ENCODE assay signal across 8 cellular contexts in genomic region chr13:45055902-45056648, GRCh38.
DNase-seq lines count a peak whose midpoint lies in the region; ATAC-seq and TF ChIP-seq lines count a peak whose summit lies in the region.

No MANE protein-coding gene starts in this region.

- peaks cover 2 to 4% of the 10 kb centered on the region in 2 donors for H3K9me3 Mint-ChIP-seq in stimulated activated naive B cell treated with anti-CD40 and anti-IgM and Interleukin-4, amounts not matched to agents 10 μg/mL and 1 μg/mL and 100 μg/mL, for 72 hours

- DNase-seq in CD1c-positive myeloid dendritic cell (ENCODE audit: extremely low spot score), result peak; percentile 85
- DNase-seq in HT-29 (ENCODE audit: low spot score), result peak; percentile 43
- DNase-seq in brain microvascular endothelial cell, result no peak
- DNase-seq in stimulated activated naive B cell treated with anti-CD40 and anti-IgM and Interleukin-4, amounts not matched to agents 10 μg/mL and 1 μg/mL and 100 μg/mL, for 72 hours, result no peak
- DNase-seq in central memory CD4-positive, alpha-beta T cell, result no peak

- in situ Hi-C loops in brain microvascular endothelial cell (cut with HindIII; ENCODE audit: low pct_ligation_motif_present, low sequenced_read_pairs), result no loop called here

- H3K4me1 Mint-ChIP-seq in stimulated activated naive B cell treated with anti-CD40 and anti-IgM and Interleukin-4, amounts not matched to agents 10 μg/mL and 1 μg/mL and 100 μg/mL, for 72 hours, result peaks cover 3 to 7% of the 10 kb centered on the region in 2 donors

- no peak for TF ChIP-seq CTCF in brain microvascular endothelial cell (IDR thresholded peaks at IDR 0.05; ENCODE audit: low read depth, low read length, missing control alignments)

- H3K4me1 ChIP-seq in muscle layer of colon (ENCODE audit: insufficient read depth, low read length), result peaks cover 18% of the 10 kb centered on the region

- H3K36me3 ChIP-seq in brain microvascular endothelial cell (replicated peaks) (no peaks in the 10 kb centered on the region), muscle layer of colon (ENCODE audit: insufficient read depth, low read length) (no peaks in the 10 kb centered on the region)

- no peak overlapping the region for H3K4me3 Mint-ChIP-seq in stimulated activated naive B cell treated with anti-CD40 and anti-IgM and Interleukin-4, amounts not matched to agents 10 μg/mL and 1 μg/mL and 100 μg/mL, for 72 hours

- H3K36me3 Mint-ChIP-seq in stimulated activated naive B cell treated with anti-CD40 and anti-IgM and Interleukin-4, amounts not matched to agents 10 μg/mL and 1 μg/mL and 100 μg/mL, for 72 hours, result peaks cover 0 to 3% of the 10 kb centered on the region in 2 donors

- no peak overlapping the region for H3K9ac ChIP-seq in muscle layer of colon (ENCODE audit: low read length)

- H3K27ac ChIP-seq in brain microvascular endothelial cell (no peak overlapping the region), muscle layer of colon (ENCODE audit: low read depth, low read length) (peak overlapping the region; percentile 78)

- H3K9me3 ChIP-seq in muscle layer of colon (ENCODE audit: low read length), result no peaks in the 10 kb centered on the region

- no peak overlapping the region for H3K27ac Mint-ChIP-seq in stimulated activated naive B cell treated with anti-CD40 and anti-IgM and Interleukin-4, amounts not matched to agents 10 μg/mL and 1 μg/mL and 100 μg/mL, for 72 hours

- H3K27me3 Mint-ChIP-seq in stimulated activated naive B cell treated with anti-CD40 and anti-IgM and Interleukin-4, amounts not matched to agents 10 μg/mL and 1 μg/mL and 100 μg/mL, for 72 hours, result peaks cover 12 to 25% of the 10 kb centered on the region in 2 donors

- no peaks in the 10 kb centered on the region for H3K27me3 ChIP-seq in brain microvascular endothelial cell (replicated peaks)
- no peaks in the 10 kb centered on the region for H3K27me3 ChIP-seq in muscle layer of colon (ENCODE audit: control insufficient read depth in 1 of 2, insufficient read depth in 2 of 2, low read length in 2 of 2)

- H3K4me3 ChIP-seq in brain microvascular endothelial cell (ENCODE audit: low read depth, low read length) (peak overlapping the region; percentile 0), muscle layer of colon (ENCODE audit: low read depth in 1 of 2, low read length in 2 of 2) (peak overlapping the region in 1 of 2 donors; percentile 19)

- no peak for ATAC-seq in stimulated activated naive B cell treated with anti-CD40 and anti-IgM and Interleukin-4, amounts not matched to agents 10 μg/mL and 1 μg/mL and 100 μg/mL, for 72 hours (replicated peaks)
- ATAC-seq in HG03095 (IDR thresholded peaks at IDR 0.05; ENCODE audit: unreplicated experiment), result no peak
- no peak for ATAC-seq in GM19395 (IDR thresholded peaks at IDR 0.05; ENCODE audit: unreplicated experiment)

Comparison
In these comparisons a context has a peak if more than half of its experiments do, and no peak if none do; other contexts are left out.
1. DNase-seq: peak in CD1c-positive myeloid dendritic cell (single experiment) and HT-29 (single experiment); none in brain microvascular endothelial cell (single experiment), stimulated activated naive B cell treated with anti-CD40 and anti-IgM and Interleukin-4, amounts not matched to agents 10 μg/mL and 1 μg/mL and 100 μg/mL, for 72 hours (single experiment) and central memory CD4-positive, alpha-beta T cell (single experiment).